ENCODE assay signal across 17 cellular contexts in the genomic region with DNA sequence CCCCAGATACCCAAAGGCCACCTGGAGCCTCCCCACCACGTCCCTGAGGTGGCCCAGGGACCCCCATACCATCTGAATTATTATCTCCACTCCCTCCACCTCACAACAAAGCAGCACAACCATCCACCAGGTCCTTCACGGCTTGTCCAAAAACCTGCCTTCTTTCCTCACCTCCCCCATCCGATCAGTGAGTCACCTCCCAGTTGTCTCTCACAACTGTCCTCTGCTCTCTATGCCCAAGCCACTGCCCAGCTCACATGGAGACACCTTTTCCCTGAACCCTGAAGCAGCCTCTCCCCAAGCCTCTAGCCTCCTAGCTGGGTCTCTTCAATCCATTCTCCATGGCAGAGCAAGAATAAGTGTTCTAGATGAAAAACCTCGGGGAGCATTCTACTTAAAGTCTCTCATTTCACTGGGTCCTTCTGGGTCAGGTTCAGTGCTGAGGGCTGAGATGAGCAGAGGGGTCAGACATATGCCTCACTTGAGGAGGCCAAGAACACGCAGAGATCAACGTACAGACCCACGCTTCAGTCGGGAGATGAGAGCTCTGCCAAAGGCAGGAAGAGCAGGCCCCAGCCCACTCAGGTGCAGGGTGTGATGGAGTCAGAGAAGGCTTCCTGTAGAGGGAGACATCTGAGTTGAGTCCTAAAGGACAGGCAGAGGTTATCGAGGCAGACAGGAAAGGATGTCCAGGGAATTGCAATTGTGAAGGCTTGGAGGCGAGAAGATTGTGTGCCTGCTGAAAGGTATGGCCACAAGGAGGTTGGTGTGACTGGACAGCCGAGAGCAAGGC.
DNase-seq lines count a peak whose midpoint lies in the region; ATAC-seq and TF ChIP-seq lines count a peak whose summit lies in the region.
"Had no signal": no experiment of that assay in that cellular context is flagged by ENCODE, and none has a peak within 500 bp of the region (broad histone marks: within the 10 kb centered on the region; RNA-seq: fewer than 3 reads in every experiment).

No MANE protein-coding gene starts in this region.

- POLR2A ChIA-PET in OCI-LY7 (lab: Charles Lee), result no interaction called here

- no peak overlapping the region for H3K4me2 ChIP-seq in OCI-LY7 (ENCODE audit: low read length)

- TF ChIP-seq CTCF in OCI-LY7 (conservative IDR thresholded peaks at IDR 0.05; ENCODE audit: low read length) (peak; percentile 39), dorsolateral prefrontal cortex (IDR thresholded peaks at IDR 0.05 in 54 of 56, conservative IDR thresholded peaks at IDR 0.05 in 2 of 56; ENCODE audit: low read depth in 1 of 56, partially characterized antibody in 56 of 56) (peak in 1 of 56 donors; percentile 16), spleen (IDR thresholded peaks at IDR 0.05 in 8 of 11, conservative IDR thresholded peaks at IDR 0.05 in 3 of 11) (no peak)

- TF ChIP-seq POLR2A in spleen (IDR thresholded peaks at IDR 0.05), result no peak

- CTCF ChIA-PET in activated CD8-positive, alpha-beta memory T cell treated with anti-CD3 and anti-CD28 coated beads, Interleukin-2, amount 10 ng/mL, durations not matched to agents 7 days and 5 days (lab: Charles Lee), result interaction anchor here (1.0 to 2.1 kb wide), 5 partner anchors 9 to 19 kb away, joined by 3 to 11 read pairs (median 5); no protein-coding TSS in a partner anchor
- CTCF ChIA-PET in OCI-LY7 (lab: Charles Lee; ENCODE audit: unreplicated experiment), result no interaction called here

- DNase-seq in activated CD8-positive, alpha-beta memory T cell treated with anti-CD3 and anti-CD28 coated beads, Interleukin-2, amount 10 ng/mL, durations not matched to agents 7 days and 5 days, result no peak
- DNase-seq in activated CD8-positive, alpha-beta memory T cell treated with anti-CD3 and anti-CD28 coated beads, Interleukin-2, amount 50 U/mL, for 4 hours, result no peak
- no peak for DNase-seq in OCI-LY7 (ENCODE audit: low spot score)
- no peak for DNase-seq in dorsolateral prefrontal cortex
- no peak for DNase-seq in spleen
- no peak for DNase-seq in NCI-H2081 (lab: John Stamatoyannopoulos, UW)
- no peak for DNase-seq in activated CD4-positive, alpha-beta T cell treated with anti-CD3 and anti-CD28 coated beads, Interleukin-2, amount 50 U/mL, for 1 hour
- DNase-seq: activated CD4-positive, alpha-beta T cell treated with anti-CD3 and anti-CD28 coated beads for 4 hours; activated T-cell treated with anti-CD3 and anti-CD28 coated beads, Interleukin-2, amount 50 U/mL, for 48 hours; KG1; natural killer cell; NCI-H526 treated with DMSO at 0.1 percent for 48 hours; stimulated activated CD4-positive, alpha-beta T cell treated with anti-CD3 and anti-CD28 coated beads, Interleukin-2, amount 100 ng/mL, for 24 hours; T-helper 2 cell; upper lobe of right lung had no signal

- H3K36me3 Mint-ChIP-seq in activated CD8-positive, alpha-beta memory T cell treated with anti-CD3 and anti-CD28 coated beads, Interleukin-2, amount 10 ng/mL, durations not matched to agents 7 days and 5 days, result no peaks in the 10 kb centered on the region
- H3K36me3 Mint-ChIP-seq: natural killer cell had no signal

- H3K27me3 ChIP-seq in dorsolateral prefrontal cortex (no peaks in the 10 kb centered on the region), spleen (replicated peaks in 1 of 7) (peaks cover 0 to 18% (median 0%) of the 10 kb centered on the region in 7 donors)
- H3K27me3 ChIP-seq: upper lobe of right lung had no signal

- no peak overlapping the region for H3K27ac Mint-ChIP-seq in activated CD8-positive, alpha-beta memory T cell treated with anti-CD3 and anti-CD28 coated beads, Interleukin-2, amount 10 ng/mL, durations not matched to agents 7 days and 5 days
- H3K27ac Mint-ChIP-seq: natural killer cell had no signal

- H3K27ac ChIP-seq in OCI-LY7 (ENCODE audit: low read depth, low read length, poor library complexity, severe bottlenecking) (no peak overlapping the region), dorsolateral prefrontal cortex (peak overlapping the region in 30 of 59 donors; percentile 1 to 66 (median 25)), spleen (peak overlapping the region in 6 of 8 donors; percentile 29 to 71 (median 59))
- H3K27ac ChIP-seq: left lung, upper lobe of right lung had no signal

- no peaks in the 10 kb centered on the region for H4K20me1 ChIP-seq in OCI-LY7 (ENCODE audit: insufficient read depth, low read length)

- peaks cover 30% of the 10 kb centered on the region for H3K27me3 Mint-ChIP-seq in activated CD8-positive, alpha-beta memory T cell treated with anti-CD3 and anti-CD28 coated beads, Interleukin-2, amount 10 ng/mL, durations not matched to agents 7 days and 5 days

- WGBS in spleen, 5 donors, result 70 to 79% (median 75%) methylated on average over 11 of the region's 11 CpGs

- intact Hi-C loops in OCI-LY7 (cut with micrococcal nuclease; ENCODE audit: unreplicated experiment) (no loop called here), dorsolateral prefrontal cortex (cut with DNase I) (loop anchor here (2.0 kb wide), 1 partner anchor 43 kb away; no protein-coding TSS in a partner anchor), spleen (cut with DNase I; ENCODE audit: low total_unique reads) (no loop called here)

- no peak overlapping the region for H2AFZ ChIP-seq in OCI-LY7 (ENCODE audit: low read length)

- no peaks in the 10 kb centered on the region for H3K79me2 ChIP-seq in OCI-LY7 (ENCODE audit: insufficient read depth, low read depth, low read length)

- no peaks in the 10 kb centered on the region for H3K9me3 ChIP-seq in OCI-LY7 (ENCODE audit: low read length)
- no peaks in the 10 kb centered on the region for H3K9me3 ChIP-seq in spleen
- H3K9me3 ChIP-seq: left lung, upper lobe of right lung had no signal

- peaks cover 4% of the 10 kb centered on the region for H3K4me1 Mint-ChIP-seq in activated CD8-positive, alpha-beta memory T cell treated with anti-CD3 and anti-CD28 coated beads, Interleukin-2, amount 10 ng/mL, durations not matched to agents 7 days and 5 days

- no TSS peak for BruUV-seq in OCI-LY7 (replicated peaks; lab: Mats Ljungman, UMichigan)

- ATAC-seq in activated CD8-positive, alpha-beta memory T cell treated with anti-CD3 and anti-CD28 coated beads, Interleukin-2, amount 10 ng/mL, durations not matched to agents 7 days and 5 days, result peak; percentile 20
- ATAC-seq in HG02759 (IDR thresholded peaks at IDR 0.05; ENCODE audit: unreplicated experiment), result no peak
- ATAC-seq: natural killer cell had no signal

- no peaks in the 10 kb centered on the region for H3K9me3 Mint-ChIP-seq in activated CD8-positive, alpha-beta memory T cell treated with anti-CD3 and anti-CD28 coated beads, Interleukin-2, amount 10 ng/mL, durations not matched to agents 7 days and 5 days (ENCODE audit: low read depth)
- H3K9me3 Mint-ChIP-seq: natural killer cell had no signal

- no peaks in the 10 kb centered on the region for H3K9me2 ChIP-seq in OCI-LY7 (ENCODE audit: insufficient read depth, low read length)

- H3K36me3 ChIP-seq in OCI-LY7 (ENCODE audit: insufficient read depth, low read length), result no peaks in the 10 kb centered on the region
- H3K36me3 ChIP-seq in spleen, result peaks cover 0 to 14% (median 0%) of the 10 kb centered on the region in 6 donors
- H3K36me3 ChIP-seq: left lung, upper lobe of right lung had no signal

- H3K4me3 Mint-ChIP-seq in activated CD8-positive, alpha-beta memory T cell treated with anti-CD3 and anti-CD28 coated beads, Interleukin-2, amount 10 ng/mL, durations not matched to agents 7 days and 5 days, result no peak overlapping the region
- H3K4me3 Mint-ChIP-seq: natural killer cell had no signal

- H3K4me1 ChIP-seq in OCI-LY7 (ENCODE audit: insufficient read depth, low read length, poor library complexity, severe bottlenecking), result no peaks in the 10 kb centered on the region
- H3K4me1 ChIP-seq in spleen, result peaks cover 11 to 91% (median 51%) of the 10 kb centered on the region in 6 donors
- H3K4me1 ChIP-seq: left lung, upper lobe of right lung had no signal

- H3K4me3 ChIP-seq in OCI-LY7 (ENCODE audit: low read depth, low read length, poor library complexity, severe bottlenecking), result no peak overlapping the region
- no peak overlapping the region for H3K4me3 ChIP-seq in dorsolateral prefrontal cortex
- H3K4me3 ChIP-seq in spleen, result no peak overlapping the region
- H3K4me3 ChIP-seq: left lung, upper lobe of right lung had no signal

Comparison
In these comparisons a context has a peak if more than half of its experiments do, and no peak if none do; other contexts are left out.
1. intact Hi-C loops: an anchor here in dorsolateral prefrontal cortex (2.0 kb wide); none called in OCI-LY7 and spleen.